ENCODE assay signal across 8 cellular contexts in the genomic region with DNA sequence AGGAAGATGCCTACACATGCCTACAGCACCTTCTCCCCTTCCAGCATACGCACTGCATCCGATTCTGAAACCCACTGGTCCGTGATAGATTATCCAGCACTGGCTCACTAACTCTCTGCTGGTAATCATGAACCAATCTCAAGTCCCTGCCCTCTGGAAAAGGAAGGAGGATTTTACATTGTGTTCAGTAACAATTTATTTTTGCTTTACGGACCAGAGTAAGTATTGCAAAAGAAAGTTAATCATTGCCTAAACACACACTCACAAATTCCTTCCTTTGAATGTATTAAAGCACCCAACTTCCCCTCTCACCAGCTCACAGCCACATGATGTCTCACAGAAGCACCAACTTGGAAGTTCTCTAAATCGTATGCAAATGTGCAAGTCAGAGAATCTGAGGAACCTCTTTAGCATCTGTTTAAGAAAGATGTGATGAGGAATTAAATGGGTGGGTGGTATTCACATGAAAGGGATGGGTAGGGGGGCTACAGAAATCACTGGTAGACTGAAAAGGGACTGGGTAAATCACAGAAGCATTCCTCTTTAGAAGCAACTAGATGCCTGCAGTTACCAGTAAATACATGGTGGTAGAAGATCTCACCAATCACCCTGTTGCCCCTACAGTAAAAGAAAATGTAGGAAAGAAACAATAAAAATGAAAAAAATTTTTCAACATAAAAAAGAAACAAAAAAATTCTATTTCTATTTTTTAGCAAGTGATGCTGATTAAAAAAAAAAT. TPM values are rescaled to one million over a fixed set of nuclear protein-coding genes. Genes with fewer than 3 reads are reported as not detected.
A peak's percentile ranks its signal among the peaks of the same experiment; 100 is the strongest.
DNase-seq lines count a peak whose midpoint lies in the region; ATAC-seq, FAIRE-seq and TF ChIP-seq lines count a peak whose summit lies in the region.

No MANE protein-coding gene starts in this region.

- DNase-seq in SK-N-MC (ENCODE audit: low read depth, low spot score), result no peak
- DNase-seq in fibroblast of the aortic adventitia (ENCODE audit: low read depth), result peak; percentile 83
- peak; percentile 44 for DNase-seq in putamen (ENCODE audit: low spot score)
- no peak for DNase-seq in urothelium cell line (ENCODE audit: low spot score)
- DNase-seq in GOT3 (lab: John Stamatoyannopoulos, UW), result no peak
- DNase-seq in activated CD4-positive, alpha-beta T cell treated with anti-CD3 and anti-CD28 coated beads, Interleukin-2, amount 10 ng/mL, durations not matched to agents 7 days and 5 days, result no peak

- H3K4me1 Mint-ChIP-seq in activated CD4-positive, alpha-beta T cell treated with anti-CD3 and anti-CD28 coated beads, Interleukin-2, amount 10 ng/mL, durations not matched to agents 7 days and 5 days, result peaks cover 43% of the 10 kb centered on the region

- no peaks in the 10 kb centered on the region for H3K9me3 Mint-ChIP-seq in activated CD4-positive, alpha-beta T cell treated with anti-CD3 and anti-CD28 coated beads, Interleukin-2, amount 10 ng/mL, durations not matched to agents 7 days and 5 days

- CTCF ChIA-PET in activated CD4-positive, alpha-beta T cell treated with anti-CD3 and anti-CD28 coated beads, Interleukin-2, amount 10 ng/mL, durations not matched to agents 7 days and 5 days (lab: Charles Lee), result no interaction called here

- H3K9me3 ChIP-seq in SK-N-MC (ENCODE audit: low read depth, low read length), result no peaks in the 10 kb centered on the region

- H3K36me3 ChIP-seq in SK-N-MC (ENCODE audit: insufficient read depth, low read length), result no peaks in the 10 kb centered on the region

- H3K4me3 ChIP-seq in SK-N-MC, result peak overlapping the region; percentile 59
- H3K4me3 ChIP-seq in fibroblast of the aortic adventitia (ENCODE audit: low read depth, low read length), result peak overlapping the region; percentile 29

- no peak for FAIRE-seq in urothelium cell line (lab: Jason Lieb, UNC)

- no peak overlapping the region for H3K27ac Mint-ChIP-seq in activated CD4-positive, alpha-beta T cell treated with anti-CD3 and anti-CD28 coated beads, Interleukin-2, amount 10 ng/mL, durations not matched to agents 7 days and 5 days

- no peaks in the 10 kb centered on the region for H3K27me3 Mint-ChIP-seq in activated CD4-positive, alpha-beta T cell treated with anti-CD3 and anti-CD28 coated beads, Interleukin-2, amount 10 ng/mL, durations not matched to agents 7 days and 5 days

- peaks cover 16% of the 10 kb centered on the region for H3K36me3 Mint-ChIP-seq in activated CD4-positive, alpha-beta T cell treated with anti-CD3 and anti-CD28 coated beads, Interleukin-2, amount 10 ng/mL, durations not matched to agents 7 days and 5 days (ENCODE audit: low read depth)

- no peak overlapping the region for H3K4me3 Mint-ChIP-seq in activated CD4-positive, alpha-beta T cell treated with anti-CD3 and anti-CD28 coated beads, Interleukin-2, amount 10 ng/mL, durations not matched to agents 7 days and 5 days

- TF ChIP-seq CTCF in fibroblast of the aortic adventitia (IDR thresholded peaks at IDR 0.05; ENCODE audit: insufficient read depth, low read length), result no peak

- POLR2A ChIA-PET in activated CD4-positive, alpha-beta T cell treated with anti-CD3 and anti-CD28 coated beads, Interleukin-2, amount 10 ng/mL, durations not matched to agents 7 days and 5 days (lab: Charles Lee), result no interaction called here

- peak; percentile 74 for ATAC-seq in GM18861 (IDR thresholded peaks at IDR 0.05; ENCODE audit: unreplicated experiment)
- no peak for ATAC-seq in GM19351 (IDR thresholded peaks at IDR 0.05; ENCODE audit: unreplicated experiment)

- H3K9ac ChIP-seq in SK-N-MC (ENCODE audit: insufficient read length), result no peak overlapping the region

- peak overlapping the region; percentile 6 for H3K27ac ChIP-seq in SK-N-MC

RNA-seq across cellular contexts. Expression of a gene that starts 8.4 kb away (rescaled TPM):
- total RNA-seq in fibroblast of the aortic adventitia (ENCODE audit: low replicate concordance), result 58.0 and 104 TPM in 2 replicates
- total RNA-seq in activated CD4-positive, alpha-beta T cell treated with anti-CD3 and anti-CD28 coated beads, Interleukin-2, amount 10 ng/mL, durations not matched to agents 7 days and 5 days, result 10 to 100 TPM; 28.1 to 31.8 TPM

Comparison
In these comparisons a context has a peak if more than half of its experiments do, and no peak if none do; other contexts are left out.
1. DNase-seq: peak in fibroblast of the aortic adventitia (single experiment) and putamen (single experiment); none in SK-N-MC (single experiment), urothelium cell line (single experiment), GOT3 (single experiment) and activated CD4-positive, alpha-beta T cell treated with anti-CD3 and anti-CD28 coated beads, Interleukin-2, amount 10 ng/mL, durations not matched to agents 7 days and 5 days (single experiment).